ENCODE assay signal across 9 cellular contexts in genomic region chr6:30075094-30075986, GRCh38. TPM values are rescaled to one million over a fixed set of nuclear protein-coding genes. Genes with fewer than 3 reads are reported as not detected.
A peak's percentile ranks its signal among the peaks of the same experiment; 100 is the strongest.
DNase-seq lines count a peak whose midpoint lies in the region; ATAC-seq, FAIRE-seq and TF ChIP-seq lines count a peak whose summit lies in the region.
"Had no signal": no experiment of that assay in that cellular context is flagged by ENCODE, and none has a peak within 500 bp of the region (broad histone marks: within the 10 kb centered on the region; RNA-seq: fewer than 3 reads in every experiment).

RNF39 (minus strand) TSS chr6:30075769; CDS start chr6:30075585, 184 bp downstream.

- peak within 1 kb of the TSS; percentile 56 for H3K4me3 ChIP-seq in left ventricle myocardium inferior
- peak within 1 kb of the TSS; percentile 32 to 65 (median 37) for H3K4me3 ChIP-seq in skin epidermis

- peaks cover 83% of the 10 kb centered on the region for H3K27me3 Mint-ChIP-seq in activated CD4-positive, alpha-beta T cell treated with anti-CD3 and anti-CD28 coated beads, Interleukin-2, amount 10 ng/mL, durations not matched to agents 24 days and 14 days
- peaks cover 64% of the 10 kb centered on the region for H3K27me3 Mint-ChIP-seq in activated T-cell treated with anti-CD3 and anti-CD28 coated beads, Interleukin-2, amount 50 U/mL, for 24 hours

- H3K27ac Mint-ChIP-seq in activated CD4-positive, alpha-beta T cell treated with anti-CD3 and anti-CD28 coated beads, Interleukin-2, amount 10 ng/mL, durations not matched to agents 24 days and 14 days, result no peak within 1 kb of the TSS
- H3K27ac Mint-ChIP-seq in activated T-cell treated with anti-CD3 and anti-CD28 coated beads, Interleukin-2, amount 50 U/mL, for 24 hours, result no peak within 1 kb of the TSS

- H3K4me1 Mint-ChIP-seq in activated CD4-positive, alpha-beta T cell treated with anti-CD3 and anti-CD28 coated beads, Interleukin-2, amount 10 ng/mL, durations not matched to agents 24 days and 14 days, result peaks cover 34% of the 10 kb centered on the region
- H3K4me1 Mint-ChIP-seq in activated T-cell treated with anti-CD3 and anti-CD28 coated beads, Interleukin-2, amount 50 U/mL, for 24 hours (ENCODE audit: low read depth), result peaks cover 44% of the 10 kb centered on the region

- FAIRE-seq in RCC 7860 (lab: Jason Lieb, UNC), result no peak
- no peak for FAIRE-seq in GM12892 (lab: Jason Lieb, UNC)

- H3K9me3 Mint-ChIP-seq in activated CD4-positive, alpha-beta T cell treated with anti-CD3 and anti-CD28 coated beads, Interleukin-2, amount 10 ng/mL, durations not matched to agents 24 days and 14 days, result no peaks in the 10 kb centered on the region
- no peaks in the 10 kb centered on the region for H3K9me3 Mint-ChIP-seq in activated T-cell treated with anti-CD3 and anti-CD28 coated beads, Interleukin-2, amount 50 U/mL, for 24 hours

- peaks cover 95% of the 10 kb centered on the region for H3K27me3 ChIP-seq in left ventricle myocardium inferior (ENCODE audit: low read depth)

- H3K4me1 ChIP-seq in left ventricle myocardium inferior, result peaks cover 28% of the 10 kb centered on the region

- no peak for TF ChIP-seq POLR2A in GM12892 (IDR thresholded peaks at IDR 0.05; ENCODE audit: low read depth, low read length)

- H3K27ac ChIP-seq in left ventricle myocardium inferior (replicated peaks) (no peak within 1 kb of the TSS), skin epidermis (peak within 1 kb of the TSS in 18 of 21 experiments; percentile 4 to 83 (median 58))

- no peaks in the 10 kb centered on the region for H3K9me3 ChIP-seq in left ventricle myocardium inferior (replicated peaks)

- no peak for ATAC-seq in GM21381 (IDR thresholded peaks at IDR 0.05; ENCODE audit: unreplicated experiment)

- peak; percentile 68 for DNase-seq in activated CD4-positive, alpha-beta T cell treated with anti-CD3 and anti-CD28 coated beads, Interleukin-2, amount 10 ng/mL, durations not matched to agents 24 days and 14 days
- DNase-seq in activated CD4-positive, alpha-beta T cell treated with anti-CD3 and anti-CD28 coated beads, Interleukin-2, amount 50 U/mL, for 48 hours, result no peak
- no peak for DNase-seq in activated T-cell treated with anti-CD3 and anti-CD28 coated beads, Interleukin-2, amount 50 U/mL, for 24 hours
- no peak for DNase-seq in left ventricle myocardium inferior
- no peak for DNase-seq in RCC 7860 (ENCODE audit: low spot score)
- no peak for DNase-seq in GM12892 (ENCODE audit: insufficient read length)

- peaks cover 17% of the 10 kb centered on the region for H3K36me3 Mint-ChIP-seq in activated CD4-positive, alpha-beta T cell treated with anti-CD3 and anti-CD28 coated beads, Interleukin-2, amount 10 ng/mL, durations not matched to agents 24 days and 14 days (ENCODE audit: low read depth)
- H3K36me3 Mint-ChIP-seq in activated T-cell treated with anti-CD3 and anti-CD28 coated beads, Interleukin-2, amount 50 U/mL, for 24 hours (ENCODE audit: low read depth), result peaks cover 6% of the 10 kb centered on the region

- H3K4me3 Mint-ChIP-seq in activated CD4-positive, alpha-beta T cell treated with anti-CD3 and anti-CD28 coated beads, Interleukin-2, amount 10 ng/mL, durations not matched to agents 24 days and 14 days, result peak within 1 kb of the TSS; percentile 59
- H3K4me3 Mint-ChIP-seq in activated T-cell treated with anti-CD3 and anti-CD28 coated beads, Interleukin-2, amount 50 U/mL, for 24 hours, result peak within 1 kb of the TSS; percentile 56

- peaks cover under 1% of the 10 kb centered on the region for H3K36me3 ChIP-seq in left ventricle myocardium inferior

- intact Hi-C loops in activated CD4-positive, alpha-beta T cell treated with anti-CD3 and anti-CD28 coated beads, Interleukin-2, amount 10 ng/mL, durations not matched to agents 24 days and 14 days (cut with micrococcal nuclease), result no loop called here
- intact Hi-C loops in left ventricle myocardium inferior (cut with micrococcal nuclease), result no loop called here

- TF ChIP-seq CTCF in left ventricle myocardium inferior (IDR thresholded peaks at IDR 0.05; ENCODE audit: borderline replicate concordance), result peak; percentile 30

RNA-seq across cellular contexts. Expression of gene RNF39, which starts in this region (rescaled TPM):
- total RNA-seq in activated CD4-positive, alpha-beta T cell treated with anti-CD3 and anti-CD28 coated beads, Interleukin-2, amount 10 ng/mL, durations not matched to agents 24 days and 14 days, result not detected in 2 replicates
- not detected for total RNA-seq in left ventricle myocardium inferior
- 0.34 TPM for polyA plus RNA-seq in GM12892 (2012; ENCODE audit: missing spikeins)
- total RNA-seq: temporal lobe had no signal

Comparison
In these comparisons a context has a peak if more than half of its experiments do, and no peak if none do; other contexts are left out.
1. Peak in DNase-seq in activated CD4-positive, alpha-beta T cell treated with anti-CD3 and anti-CD28 coated beads, Interleukin-2, amount 10 ng/mL, durations not matched to agents 24 days and 14 days; RNA of the gene not detected or under 1 TPM.